Comparison of ENCODE assay signal across 15 cellular contexts in the genomic region with DNA sequence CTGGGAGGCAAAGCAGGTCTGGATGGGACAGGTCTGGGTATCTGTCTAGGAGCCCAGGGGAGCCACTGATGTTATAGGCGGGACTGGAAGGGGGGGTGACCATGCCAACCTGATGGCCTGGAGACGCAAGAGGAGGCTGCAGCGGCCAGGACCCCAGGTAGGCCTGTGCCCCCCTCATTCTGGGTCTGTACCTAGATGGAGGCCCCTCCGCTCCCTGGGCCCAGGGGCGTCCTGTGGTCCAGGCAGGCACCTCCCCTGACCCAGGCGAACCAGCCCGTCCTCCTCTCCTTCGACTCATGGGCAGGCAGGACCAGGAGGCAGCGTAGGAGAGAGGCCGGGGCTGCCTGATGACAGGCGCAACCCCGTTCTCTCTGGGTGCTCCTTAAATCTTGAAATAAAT. TPM values are rescaled to one million over a fixed set of nuclear protein-coding genes. Genes with fewer than 3 reads are reported as not detected.
DNase-seq lines count a peak whose midpoint lies in the region; ATAC-seq, FAIRE-seq and TF ChIP-seq lines count a peak whose summit lies in the region.
"Had no signal": no experiment of that assay in that cellular context is flagged by ENCODE, and none has a peak within 500 bp of the region (broad histone marks: within the 10 kb centered on the region; RNA-seq: fewer than 3 reads in every experiment).

No MANE protein-coding gene starts in this region.

- H3K4me3 Mint-ChIP-seq in Caco-2 (ENCODE audit: unreplicated experiment): no peak overlapping the region
- H3K4me3 Mint-ChIP-seq in osteocyte (ENCODE audit: unreplicated experiment): no peak overlapping the region
- H3K4me3 Mint-ChIP-seq: activated naive CD8-positive, alpha-beta T cell; endodermal cell; nephron progenitor cell had no signal

- 91% methylated on average over 11 of the region's 12 CpGs for WGBS in A549 (ENCODE audit: missing lambda C conversion rate)
- WGBS in gastroesophageal sphincter (ENCODE audit: low coverage in 1 of 2), 2 donors: 85 to 100% methylated on average over 1 to 6 of the region's 12 CpGs

- H3K4me1 ChIP-seq in A549 (peaks cover 23% of the 10 kb centered on the region), Caco-2 (peaks cover 12% of the 10 kb centered on the region), gastroesophageal sphincter (peaks cover 0 to 18% (median 0%) of the 10 kb centered on the region in 3 donors), A673 (ENCODE audit: insufficient read depth, low read length, poor library complexity, severe bottlenecking) (peaks cover 13% of the 10 kb centered on the region)

- H3K9me3 ChIP-seq in A549: no peaks in the 10 kb centered on the region
- no peaks in the 10 kb centered on the region for H3K9me3 ChIP-seq in Caco-2
- H3K9me3 ChIP-seq in gastroesophageal sphincter: no peaks in the 10 kb centered on the region
- no peaks in the 10 kb centered on the region for H3K9me3 ChIP-seq in A673 (ENCODE audit: low read depth, low read length, poor library complexity, severe bottlenecking)

- H3K27me3 Mint-ChIP-seq in Caco-2 (ENCODE audit: insufficient read depth, unreplicated experiment) (no peaks in the 10 kb centered on the region), osteocyte (ENCODE audit: unreplicated experiment) (no peaks in the 10 kb centered on the region)
- H3K27me3 Mint-ChIP-seq: activated naive CD8-positive, alpha-beta T cell had no signal

- peak overlapping the region; percentile 28 to 74; a peak in 4 of 6 replicates for H3K27ac ChIP-seq in A549
- H3K27ac ChIP-seq in gastroesophageal sphincter: peak overlapping the region in 3 of 4 donors; percentile 38 to 65 (median 40)
- no peak overlapping the region for H3K27ac ChIP-seq in brain microvascular endothelial cell
- no peak overlapping the region for H3K27ac ChIP-seq in A673 (ENCODE audit: low read depth, low read length, poor library complexity, severe bottlenecking)

- H3K4me1 Mint-ChIP-seq in Caco-2 (ENCODE audit: low read depth, unreplicated experiment) (peaks cover 27% of the 10 kb centered on the region), osteocyte (ENCODE audit: unreplicated experiment) (peaks cover 39% of the 10 kb centered on the region)

- TF ChIP-seq CTCF in A549 (IDR thresholded peaks at IDR 0.05) (no peak), Caco-2 (IDR thresholded peaks at IDR 0.05; ENCODE audit: insufficient read depth in 1 of 2, low read depth in 1 of 2, low read length in 1 of 2, severe bottlenecking in 1 of 2, unreplicated experiment in 1 of 2) (no peak), gastroesophageal sphincter (IDR thresholded peaks at IDR 0.05) (no peak), osteocyte (IDR thresholded peaks at IDR 0.05) (no peak), brain microvascular endothelial cell (IDR thresholded peaks at IDR 0.05; ENCODE audit: low read depth, low read length, missing control alignments) (no peak), A673 (conservative IDR thresholded peaks at IDR 0.05; ENCODE audit: low read depth, low read length) (no peak)

- H3K36me3 Mint-ChIP-seq in Caco-2 (ENCODE audit: insufficient read depth, unreplicated experiment): peaks cover 4% of the 10 kb centered on the region
- H3K36me3 Mint-ChIP-seq in osteocyte (ENCODE audit: unreplicated experiment): no peaks in the 10 kb centered on the region
- H3K36me3 Mint-ChIP-seq: activated naive CD8-positive, alpha-beta T cell had no signal

- H3K27me3 ChIP-seq in Caco-2 (replicated peaks; ENCODE audit: control insufficient read depth, insufficient read depth, low read length) (no peaks in the 10 kb centered on the region), gastroesophageal sphincter (no peaks in the 10 kb centered on the region), brain microvascular endothelial cell (replicated peaks) (no peaks in the 10 kb centered on the region), A673 (replicated peaks; ENCODE audit: insufficient read depth, low read depth, low read length, poor library complexity) (no peaks in the 10 kb centered on the region)

- FAIRE-seq in A549 (lab: Jason Lieb, UNC): no peak

- BruUV-seq in Caco-2 (replicated peaks; lab: Mats Ljungman, UMichigan) (no TSS peak), A673 (replicated peaks; lab: Mats Ljungman, UMichigan) (no TSS peak)

- TF ChIP-seq RAD21 in A549 (conservative IDR thresholded peaks at IDR 0.05 in 1 of 2, IDR thresholded peaks at IDR 0.05 in 1 of 2): no peak

- TF ChIP-seq POLR2A in A549 (IDR thresholded peaks at IDR 0.05; ENCODE audit: low read length) (no peak), gastroesophageal sphincter (IDR thresholded peaks at IDR 0.05) (no peak)

- H3K36me3 ChIP-seq in Caco-2 (ENCODE audit: control insufficient read depth, insufficient read depth, low read length) (no peaks in the 10 kb centered on the region), gastroesophageal sphincter (no peaks in the 10 kb centered on the region), brain microvascular endothelial cell (replicated peaks) (no peaks in the 10 kb centered on the region), A673 (ENCODE audit: insufficient read depth, low read length, poor library complexity, severe bottlenecking) (no peaks in the 10 kb centered on the region)

- H3K4me3 ChIP-seq in A549 (no peak overlapping the region), Caco-2 (ENCODE audit: low read depth, low read length) (no peak overlapping the region), gastroesophageal sphincter (no peak overlapping the region), brain microvascular endothelial cell (ENCODE audit: low read depth, low read length) (no peak overlapping the region), A673 (ENCODE audit: low read depth, low read length, poor library complexity, severe bottlenecking) (no peak overlapping the region)

- no peaks in the 10 kb centered on the region for H3K9me3 Mint-ChIP-seq in Caco-2 (ENCODE audit: unreplicated experiment)
- H3K9me3 Mint-ChIP-seq in osteocyte (ENCODE audit: unreplicated experiment): no peaks in the 10 kb centered on the region
- H3K9me3 Mint-ChIP-seq: endodermal cell, nephron progenitor cell had no signal

- peak overlapping the region; percentile 9 for H3K27ac Mint-ChIP-seq in Caco-2 (ENCODE audit: unreplicated experiment)
- H3K27ac Mint-ChIP-seq in osteocyte (ENCODE audit: unreplicated experiment): peak overlapping the region; percentile 98
- H3K27ac Mint-ChIP-seq: endodermal cell, nephron progenitor cell had no signal

- intact Hi-C loops in Caco-2 (cut with micrococcal nuclease; ENCODE audit: unreplicated experiment) (no loop called here), A673 (cut with micrococcal nuclease; ENCODE audit: unreplicated experiment) (no loop called here)

- ATAC-seq in A549: no peak
- no peak for ATAC-seq in gastroesophageal sphincter
- ATAC-seq in GM19328 (IDR thresholded peaks at IDR 0.05; ENCODE audit: unreplicated experiment): no peak
- no peak for ATAC-seq in HG02973 (IDR thresholded peaks at IDR 0.05; ENCODE audit: unreplicated experiment)

- in situ Hi-C loops in brain microvascular endothelial cell (cut with HindIII; ENCODE audit: low pct_ligation_motif_present, low sequenced_read_pairs): no loop called here

- TF ChIP-seq EP300 in A549 (IDR thresholded peaks at IDR 0.05) (no peak), gastroesophageal sphincter (IDR thresholded peaks at IDR 0.05) (no peak)

- DNase-seq in A549 (ENCODE audit: low read depth in 1 of 2, low spot score in 1 of 2): no peak
- no peak for DNase-seq in Caco-2
- DNase-seq in osteocyte (ENCODE audit: extremely low spot score, unreplicated experiment): no peak
- no peak for DNase-seq in brain microvascular endothelial cell
- DNase-seq in A673 (ENCODE audit: low spot score): no peak
- DNase-seq: DMS153, endodermal cell, MM.1S, NCI-H187 treated with DMSO at 0.1 percent for 48 hours, NCI-H446 treated with DMSO at 0.1 percent for 48 hours, nephron progenitor cell had no signal

- no peak overlapping the region; the same call in 2 of the 3 replicates for H3K4me2 ChIP-seq in A549

- CTCF ChIA-PET in A549 (lab: Yijun Ruan, JAX) (no interaction called here), Caco-2 (lab: Charles Lee) (no interaction called here), A673 (lab: Charles Lee) (no interaction called here)

- POLR2A ChIA-PET in A549 (lab: Yijun Ruan, JAX): interaction anchor here (1.2 kb wide), 1 partner anchor 46 kb away, joined by 4 read pairs; the partner anchor contains the start of gene IER5L
- POLR2A ChIA-PET in Caco-2 (lab: Charles Lee): no interaction called here
- POLR2A ChIA-PET in A673 (lab: Charles Lee; ENCODE audit: low non-redundant PET): no interaction called here

TF ChIP-seq in A549, 52 proteins besides CTCF, POLR2A, EP300 and RAD21:
- TF ChIP-seq, protein P1, sequence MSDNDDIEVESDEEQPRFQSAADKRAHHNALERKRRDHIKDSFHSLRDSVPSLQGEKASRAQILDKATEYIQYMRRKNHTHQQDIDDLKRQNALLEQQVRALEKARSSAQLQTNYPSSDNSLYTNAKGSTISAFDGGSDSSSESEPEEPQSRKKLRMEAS (IDR thresholded peaks at IDR 0.05): no peak
- TF ChIP-seq, protein P2, sequence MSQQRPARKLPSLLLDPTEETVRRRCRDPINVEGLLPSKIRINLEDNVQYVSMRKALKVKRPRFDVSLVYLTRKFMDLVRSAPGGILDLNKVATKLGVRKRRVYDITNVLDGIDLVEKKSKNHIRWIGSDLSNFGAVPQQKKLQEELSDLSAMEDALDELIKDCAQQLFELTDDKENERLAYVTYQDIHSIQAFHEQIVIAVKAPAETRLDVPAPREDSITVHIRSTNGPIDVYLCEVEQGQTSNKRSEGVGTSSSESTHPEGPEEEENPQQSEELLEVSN (IDR thresholded peaks at IDR 0.05; ENCODE audit: borderline replicate concordance, low read depth): no peak
- no peak for TF ChIP-seq EHF (CRISPR knock-in tag; IDR thresholded peaks at IDR 0.05)
TF ChIP-seq in A549: peak in this region for 0.

RNA-seq across cellular contexts. Expression of gene IER5L, which starts 46.6 kb away (rescaled TPM):
- polyA plus RNA-seq in A549 (2011; rRNA removed): 16.8 and 25.1 TPM in 2 replicates
- polyA plus RNA-seq in A549 (2012; cell fraction: cytosol; rRNA removed): 51.4 and 90.0 TPM in 2 replicates
- polyA plus RNA-seq in A549 (2012; cell fraction: nucleus; rRNA removed): 63.3 and 123 TPM in 2 replicates
- polyA plus RNA-seq in A549 (2017; fragmentation: RNase III; extraction: RNeasy Plus Mini Kit Qiagen cat#74134 plus additional on column Dnase treatment): 47.9 to 67.5 TPM (median 54.9 TPM) in 3 replicates
- 18.1 and 21.3 TPM in 2 replicates for polyA minus RNA-seq in A549 (2011; rRNA and poly(A)+ RNA removed)
- 3.9 and 4.1 TPM in 2 replicates for total RNA-seq in Caco-2 (2022)
- 10 to 100 TPM in 2 of 4 donors, 1 to 10 TPM in 2; 7.4 to 14.3 (median 10.4) TPM for total RNA-seq in gastroesophageal sphincter
- 60.8 and 63.0 TPM in 2 replicates for total RNA-seq in osteocyte
- total RNA-seq in A673 (2021): 12.1 and 14.0 TPM in 2 replicates

Comparison
In these comparisons a context has a peak if more than half of its experiments do, and no peak if none do; other contexts are left out.
1. H3K27ac ChIP-seq: peak in A549 (2 of 2) and gastroesophageal sphincter (3 of 4); none in brain microvascular endothelial cell (single experiment) and A673 (single experiment).